18 cellular contexts compared by ENCODE assay signal in the genomic region with DNA sequence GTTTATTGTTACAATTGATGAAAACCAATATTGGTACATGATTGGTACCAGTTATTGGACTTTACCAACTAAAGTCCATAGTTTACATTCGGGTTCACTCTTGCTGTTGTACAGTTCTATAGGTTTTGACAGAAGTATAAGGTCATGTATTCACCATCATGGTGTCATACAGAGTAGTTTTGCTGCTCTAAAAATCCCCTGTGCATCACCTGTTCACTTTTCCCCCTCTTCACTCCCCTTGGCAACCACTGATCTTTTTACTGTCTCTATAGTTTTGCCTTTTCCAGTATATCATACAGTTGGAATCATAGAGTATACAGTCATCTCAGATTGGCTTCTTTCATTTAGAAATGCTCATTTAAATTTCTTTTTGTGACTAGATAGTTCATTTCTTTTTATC.
"Had no signal": no experiment of that assay in that cellular context is flagged by ENCODE, and none has a peak within 500 bp of the region (broad histone marks: within the 10 kb centered on the region; RNA-seq: fewer than 3 reads in every experiment).

No MANE protein-coding gene starts in this region.

- H3K27me3 Mint-ChIP-seq: memory B cell had no signal

- H3K27ac Mint-ChIP-seq: memory B cell; nephron; stimulated activated effector memory CD8-positive, alpha-beta T cell treated with anti-CD3 and anti-CD28 coated beads, Interleukin-12 subunit alpha, Interleukin-12 subunit beta, amount 100 ng/mL, for 72 hours had no signal

- H3K36me3 ChIP-seq: prostate gland, sigmoid colon, thoracic aorta, tibial nerve, upper lobe of right lung, uterus had no signal

- DNase-seq: dorsolateral prefrontal cortex; effector CD4-positive, alpha-beta T cell; head of caudate nucleus; nucleus accumbens; right cardiac atrium; sigmoid colon; stimulated activated CD4-positive, alpha-beta T cell treated with anti-CD3 and anti-CD28 coated beads, Interleukin-2, amount 100 ng/mL, for 24 hours; stimulated activated CD4-positive, alpha-beta T cell treated with anti-CD3 and anti-CD28 coated beads, Interleukin-4, amount 100 ng/mL, for 24 hours; stimulated activated naive CD4-positive, alpha-beta T cell treated with Interleukin-2 at 50 U/mL for 16 hours; upper lobe of right lung; uterus had no signal

- H3K27ac ChIP-seq: prostate gland, sigmoid colon, thoracic aorta, tibial nerve, upper lobe of right lung, uterus had no signal

- H3K4me3 Mint-ChIP-seq: memory B cell; nephron; stimulated activated effector memory CD8-positive, alpha-beta T cell treated with anti-CD3 and anti-CD28 coated beads, Interleukin-12 subunit alpha, Interleukin-12 subunit beta, amount 100 ng/mL, for 72 hours had no signal

- H3K36me3 Mint-ChIP-seq: memory B cell; stimulated activated effector memory CD8-positive, alpha-beta T cell treated with anti-CD3 and anti-CD28 coated beads, Interleukin-12 subunit alpha, Interleukin-12 subunit beta, amount 100 ng/mL, for 72 hours had no signal

- H3K9me3 ChIP-seq: prostate gland, sigmoid colon, thoracic aorta, tibial nerve, upper lobe of right lung, uterus had no signal

- H3K4me3 ChIP-seq: dorsolateral prefrontal cortex, lung, prostate gland, sigmoid colon, thoracic aorta, tibial nerve, upper lobe of right lung, uterus had no signal

- H3K4me1 ChIP-seq: prostate gland had no signal

- ATAC-seq: right cardiac atrium; stimulated activated effector memory CD8-positive, alpha-beta T cell treated with anti-CD3 and anti-CD28 coated beads, Interleukin-12 subunit alpha, Interleukin-12 subunit beta, amount 100 ng/mL, for 72 hours; upper lobe of right lung had no signal

- H3K9me3 Mint-ChIP-seq: memory B cell; stimulated activated effector memory CD8-positive, alpha-beta T cell treated with anti-CD3 and anti-CD28 coated beads, Interleukin-12 subunit alpha, Interleukin-12 subunit beta, amount 100 ng/mL, for 72 hours had no signal

- H3K27me3 ChIP-seq: dorsolateral prefrontal cortex, sigmoid colon, tibial nerve, upper lobe of right lung, uterus had no signal
